ENCODE assay signal across 18 cellular contexts in genomic region chr18:13444430-13445240, GRCh38.
DNase-seq lines count a peak whose midpoint lies in the region; ATAC-seq lines count a peak whose summit lies in the region.
"Had no signal": no experiment of that assay in that cellular context is flagged by ENCODE, and none has a peak within 500 bp of the region (broad histone marks: within the 10 kb centered on the region; RNA-seq: fewer than 3 reads in every experiment).

No MANE protein-coding gene starts in this region.

- peak overlapping the region in 2 of 11 experiments; percentile 3 to 83; a peak in 2 of 22 replicates for H3K27ac ChIP-seq in BLaER1 treated with 17β-estradiol and CSF1 and Interleukin-3, amounts not matched to agents 10 nM and 100 nM
- H3K27ac ChIP-seq in thymus (ENCODE audit: low read depth): peak overlapping the region; percentile 46
- H3K27ac ChIP-seq: GM23248 had no signal

- no peak overlapping the region for H3K27ac Mint-ChIP-seq in stimulated activated naive B cell treated with anti-CD40 and anti-IgM and Interleukin-4, amounts not matched to agents 10 μg/mL and 1 μg/mL and 100 μg/mL, for 72 hours

- peaks cover 0 to 36% (median 0%) of the 10 kb centered on the region in 11 experiments; a peak in 5 of 22 replicates for H3K36me3 ChIP-seq in BLaER1 treated with 17β-estradiol and CSF1 and Interleukin-3, amounts not matched to agents 10 nM and 100 nM
- H3K36me3 ChIP-seq in thymus (ENCODE audit: control insufficient read depth, insufficient read depth): peaks cover 16% of the 10 kb centered on the region

- H3K36me3 Mint-ChIP-seq in stimulated activated naive B cell treated with anti-CD40 and anti-IgM and Interleukin-4, amounts not matched to agents 10 μg/mL and 1 μg/mL and 100 μg/mL, for 72 hours: no peaks in the 10 kb centered on the region

- peaks cover 7 to 17% of the 10 kb centered on the region in 2 donors for H3K4me1 Mint-ChIP-seq in stimulated activated naive B cell treated with anti-CD40 and anti-IgM and Interleukin-4, amounts not matched to agents 10 μg/mL and 1 μg/mL and 100 μg/mL, for 72 hours

- H3K27me3 Mint-ChIP-seq in stimulated activated naive B cell treated with anti-CD40 and anti-IgM and Interleukin-4, amounts not matched to agents 10 μg/mL and 1 μg/mL and 100 μg/mL, for 72 hours: peaks cover 0 to 3% of the 10 kb centered on the region in 2 donors

- H3K9ac ChIP-seq in BLaER1 treated with 17β-estradiol and CSF1 and Interleukin-3, amounts not matched to agents 10 nM and 100 nM: no peak overlapping the region; a peak in 1 of 22 replicates
- H3K9ac ChIP-seq: GM23248, SK-N-SH had no signal

- no peaks in the 10 kb centered on the region for H3K27me3 ChIP-seq in BLaER1 treated with 17β-estradiol and CSF1 and Interleukin-3, amounts not matched to agents 10 nM and 100 nM
- no peaks in the 10 kb centered on the region for H3K27me3 ChIP-seq in thymus (ENCODE audit: control insufficient read depth, insufficient read depth)

- no peak overlapping the region for H3K4me3 ChIP-seq in BLaER1 treated with 17β-estradiol and CSF1 and Interleukin-3, amounts not matched to agents 10 nM and 100 nM
- peak overlapping the region; percentile 48 for H3K4me3 ChIP-seq in Jurkat, Clone E6-1 (ENCODE audit: low read length)
- H3K4me3 ChIP-seq in thymus (ENCODE audit: low read length): peak overlapping the region; percentile 54
- H3K4me3 ChIP-seq: GM23248 had no signal

- 57% methylated on average over 8 of the region's 8 CpGs for WGBS in thymus

- no peaks in the 10 kb centered on the region; a peak in 1 of 22 replicates for H4K20me1 ChIP-seq in BLaER1 treated with 17β-estradiol and CSF1 and Interleukin-3, amounts not matched to agents 10 nM and 100 nM

- H3K4me2 ChIP-seq in BLaER1 treated with 17β-estradiol and CSF1 and Interleukin-3, amounts not matched to agents 10 nM and 100 nM: peak overlapping the region in 7 of 11 experiments; percentile 26 to 94 (median 88); a peak in 12 of 22 replicates
- H3K4me2 ChIP-seq: SK-N-SH had no signal

- H3K4me3 Mint-ChIP-seq in stimulated activated naive B cell treated with anti-CD40 and anti-IgM and Interleukin-4, amounts not matched to agents 10 μg/mL and 1 μg/mL and 100 μg/mL, for 72 hours: no peak overlapping the region

- H3K4me1 ChIP-seq in BLaER1 treated with 17β-estradiol and CSF1 and Interleukin-3, amounts not matched to agents 10 nM and 100 nM: peaks cover 37 to 100% (median 98%) of the 10 kb centered on the region in 10 experiments
- peaks cover 80% of the 10 kb centered on the region for H3K4me1 ChIP-seq in thymus (ENCODE audit: control insufficient read depth, insufficient read depth, low read length)
- H3K4me1 ChIP-seq: Caco-2 had no signal

- H3K9me3 Mint-ChIP-seq in stimulated activated naive B cell treated with anti-CD40 and anti-IgM and Interleukin-4, amounts not matched to agents 10 μg/mL and 1 μg/mL and 100 μg/mL, for 72 hours: no peaks in the 10 kb centered on the region

- peak; percentile 80 for DNase-seq in Jurkat, Clone E6-1 (ENCODE audit: low read depth, low spot score)
- DNase-seq in left lobe of liver (ENCODE audit: low spot score): no peak
- no peak for DNase-seq in stimulated activated naive B cell treated with anti-CD40 and anti-IgM and Interleukin-4, amounts not matched to agents 10 μg/mL and 1 μg/mL and 100 μg/mL, for 72 hours
- DNase-seq in retina: no peak
- no peak for DNase-seq in NCI-H2107 treated with DMSO at 0.1 percent for 48 hours (lab: John Stamatoyannopoulos, UW; ENCODE audit: unreplicated experiment)
- DNase-seq: ACHN, Caco-2, GF-D8, GM23248, HCEC 1CT, NCI-H1694 treated with DMSO at 0.1 percent for 48 hours, NCI-H2227 treated with DMSO at 0.1 percent for 48 hours, NCI-H510A treated with DMSO at 0.1 percent for 48 hours, NCI-H774, SHP77, SK-N-SH had no signal

- peak; percentile 82 for ATAC-seq in left lobe of liver
- ATAC-seq in stimulated activated naive B cell treated with anti-CD40 and anti-IgM and Interleukin-4, amounts not matched to agents 10 μg/mL and 1 μg/mL and 100 μg/mL, for 72 hours (replicated peaks): no peak

- no peaks in the 10 kb centered on the region for H3K9me3 ChIP-seq in BLaER1 treated with 17β-estradiol and CSF1 and Interleukin-3, amounts not matched to agents 10 nM and 100 nM (replicated peaks in 1 of 11)
- no peaks in the 10 kb centered on the region for H3K9me3 ChIP-seq in thymus (ENCODE audit: control insufficient read depth)
- H3K9me3 ChIP-seq: Caco-2, SK-N-SH had no signal

Comparison
In these comparisons a context has a peak if more than half of its experiments do, and no peak if none do; other contexts are left out.
1. H3K4me3 ChIP-seq: peak in Jurkat, Clone E6-1 (single experiment) and thymus (single experiment); none in BLaER1 treated with 17β-estradiol and CSF1 and Interleukin-3, amounts not matched to agents 10 nM and 100 nM (0 of 10).